Comparison of ENCODE assay signal across 8 cellular contexts in the genomic region with DNA sequence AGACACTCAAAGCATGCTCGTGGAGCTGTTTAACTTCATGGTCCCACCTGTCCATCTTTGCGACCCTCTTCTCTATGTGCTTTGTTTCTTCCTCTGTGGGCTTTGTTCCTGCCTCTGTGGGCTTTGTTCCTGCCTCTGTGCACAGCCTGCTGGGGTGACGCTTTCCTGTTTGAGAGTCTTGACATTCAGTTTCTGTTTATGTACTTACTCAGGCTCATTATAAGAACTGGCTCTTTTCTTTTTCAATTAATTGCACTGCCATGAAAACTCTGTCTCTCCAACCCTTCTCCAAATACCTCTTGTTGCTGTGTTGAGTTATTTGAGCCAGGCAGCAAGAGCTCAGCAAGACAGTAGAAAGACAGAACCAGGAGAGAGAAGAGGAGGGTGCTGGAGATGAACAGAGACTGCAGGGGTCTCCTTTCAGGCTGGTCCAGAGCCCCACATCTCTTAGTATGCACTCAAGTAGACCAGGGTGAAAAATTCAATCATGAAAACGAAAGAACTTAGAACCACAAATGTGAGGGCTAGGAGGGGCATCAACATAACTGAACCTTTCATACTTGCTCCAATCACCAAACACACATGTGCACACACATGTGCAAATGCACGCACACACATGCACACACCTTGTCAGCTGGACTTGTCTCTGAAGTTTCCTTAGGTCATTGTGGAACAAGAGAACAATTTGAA.
DNase-seq lines count a peak whose midpoint lies in the region; ATAC-seq, FAIRE-seq and TF ChIP-seq lines count a peak whose summit lies in the region.

No MANE protein-coding gene starts in this region.

- WGBS in esophagus squamous epithelium, 2 donors = 48 to 64% methylated on average over 5 of the region's 5 CpGs

- intact Hi-C loops in Right ventricle myocardium superior (cut with DNase I) = loop anchor here (2.0 to 5.0 kb wide), 2 partner anchors 191 to 483 kb away; no protein-coding TSS in a partner anchor
- intact Hi-C loops in Right ventricle myocardium inferior (cut with DNase I) = loop anchor here (1.0 to 5.0 kb wide), 5 partner anchors 111 to 487 kb away; no protein-coding TSS in a partner anchor
- intact Hi-C loops in esophagus squamous epithelium (cut with DNase I) = loop anchor here (5.0 kb wide), 2 partner anchors 198 to 483 kb away; no protein-coding TSS in a partner anchor

- no peaks in the 10 kb centered on the region for H3K9me3 ChIP-seq in esophagus squamous epithelium

- ATAC-seq in Right ventricle myocardium superior (ENCODE audit: poor library complexity) (peak; percentile 27), Right ventricle myocardium inferior (no peak), HG03342 (IDR thresholded peaks at IDR 0.05; ENCODE audit: unreplicated experiment) (peak; percentile 81)

- no peak for TF ChIP-seq CTCF in esophagus squamous epithelium (IDR thresholded peaks at IDR 0.05)

- DNase-seq in Right ventricle myocardium superior (no peak), Right ventricle myocardium inferior (ENCODE audit: missing footprints) (no peak), esophagus squamous epithelium (lab: John Stamatoyannopoulos, UW) (no peak), NCI-H446 treated with DMSO at 0.1 percent for 48 hours (lab: John Stamatoyannopoulos, UW) (no peak), RCC 7860 (ENCODE audit: low spot score) (no peak)
- DNase-seq in activated CD4-positive, alpha-beta T cell treated with anti-CD3 and anti-CD28 coated beads, Interleukin-2, amount 50 U/mL, for 1 hour = peak; percentile 44
- DNase-seq in stimulated activated CD4-positive, alpha-beta T cell treated with anti-CD3 and anti-CD28 coated beads, Interleukin-15, amount 100 ng/mL, for 48 hours (ENCODE audit: low read depth in 2 of 2) = peak; percentile 24 to 38

- no peak overlapping the region for H3K4me3 ChIP-seq in esophagus squamous epithelium

- peak in 1 of 4 donors; percentile 32 for TF ChIP-seq POLR2A in esophagus squamous epithelium (IDR thresholded peaks at IDR 0.05)

- H3K36me3 ChIP-seq in esophagus squamous epithelium = no peaks in the 10 kb centered on the region

- H3K4me1 ChIP-seq in esophagus squamous epithelium = peaks cover 0 to 12% (median 3%) of the 10 kb centered on the region in 3 donors

- no peaks in the 10 kb centered on the region for H3K27me3 ChIP-seq in esophagus squamous epithelium

- FAIRE-seq in RCC 7860 (lab: Jason Lieb, UNC) = no peak

- peak overlapping the region; percentile 1 to 61 (median 49) for H3K27ac ChIP-seq in esophagus squamous epithelium

Comparison
In these comparisons a context has a peak if more than half of its experiments do, and no peak if none do; other contexts are left out.
1. DNase-seq: peak in activated CD4-positive, alpha-beta T cell treated with anti-CD3 and anti-CD28 coated beads, Interleukin-2, amount 50 U/mL, for 1 hour (single experiment) and stimulated activated CD4-positive, alpha-beta T cell treated with anti-CD3 and anti-CD28 coated beads, Interleukin-15, amount 100 ng/mL, for 48 hours (2 of 2); none in Right ventricle myocardium superior (single experiment), Right ventricle myocardium inferior (single experiment), esophagus squamous epithelium (single experiment), NCI-H446 treated with DMSO at 0.1 percent for 48 hours (single experiment) and RCC 7860 (single experiment).